ENCODE assay signal across 14 cellular contexts in the genomic region with DNA sequence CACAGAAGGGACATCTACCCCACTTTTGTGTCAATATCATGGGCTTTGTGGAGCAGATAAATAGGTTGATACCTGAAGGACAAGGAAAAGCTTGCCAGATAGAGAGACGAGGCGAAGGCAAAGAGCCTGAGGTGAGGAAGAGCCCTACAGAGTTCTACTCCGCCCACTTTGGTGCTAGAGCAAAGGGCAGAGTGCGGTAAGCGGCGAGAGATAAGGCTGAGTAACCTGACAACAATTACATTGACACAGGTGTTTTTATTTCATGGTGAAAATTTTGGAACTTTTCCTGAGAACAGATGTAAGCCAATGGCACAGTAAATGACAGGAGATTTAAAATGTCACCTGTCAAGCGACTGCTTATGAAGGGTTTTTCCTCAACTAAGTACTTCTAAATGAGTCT. TPM values are rescaled to one million over a fixed set of nuclear protein-coding genes. Genes with fewer than 3 reads are reported as not detected.
A peak's percentile ranks its signal among the peaks of the same experiment; 100 is the strongest.
DNase-seq lines count a peak whose midpoint lies in the region; ATAC-seq, FAIRE-seq and TF ChIP-seq lines count a peak whose summit lies in the region.
"Not testable (repeated sequence)": the region's sequence is repeated elsewhere in the genome, so short reads cannot be mapped to it uniquely, and the experiment has no call there.
"Had no signal": no experiment of that assay in that cellular context is flagged by ENCODE, and none has a peak within 500 bp of the region (broad histone marks: within the 10 kb centered on the region; RNA-seq: fewer than 3 reads in every experiment).

No MANE protein-coding gene starts in this region.

- DNase-seq in LoVo (ENCODE audit: low spot score) (peak; percentile 18), colonic mucosa (peak; percentile 74), left colon (peak; percentile 63 to 74), small intestine (peak; percentile 75)

- TF ChIP-seq CTCF in colonic mucosa (IDR thresholded peaks at IDR 0.05); liver (IDR thresholded peaks at IDR 0.05; ENCODE audit: low read depth, low read length, missing input control): not testable (repeated sequence)

- not testable (repeated sequence) for H3K4me1 ChIP-seq in colonic mucosa; liver (ENCODE audit: control insufficient read depth in 4 of 4, insufficient read depth in 4 of 4, low read length in 3 of 4); small intestine (ENCODE audit: control insufficient read depth in 2 of 2, insufficient read depth in 1 of 2, low read depth in 1 of 2, low read length in 1 of 2)

- not testable (repeated sequence) for TF ChIP-seq RAD21 in liver (IDR thresholded peaks at IDR 0.05)

- peak overlapping the region; percentile 36 for H3K27ac ChIP-seq in colonic mucosa
- H3K27ac ChIP-seq in liver (ENCODE audit: low read depth in 1 of 2, low read length in 2 of 2); small intestine (ENCODE audit: low read depth in 1 of 2, low read length in 1 of 2): not testable (repeated sequence)

- not testable (repeated sequence) for H3K9ac ChIP-seq in colonic mucosa (ENCODE audit: low read depth in 2 of 2, low read length in 2 of 2); liver (ENCODE audit: low read depth in 1 of 2, low read length in 2 of 2)

- H3K36me3 ChIP-seq in colonic mucosa; liver (ENCODE audit: control insufficient read depth in 4 of 4, insufficient read depth in 3 of 4, low read depth in 1 of 4, low read length in 3 of 4); small intestine (ENCODE audit: control insufficient read depth in 2 of 2, insufficient read depth in 2 of 2, low read length in 2 of 2): not testable (repeated sequence)

- not testable (repeated sequence) for H3K9me3 ChIP-seq in colonic mucosa; liver (ENCODE audit: control insufficient read depth in 4 of 4, low read length in 3 of 4); small intestine (ENCODE audit: control insufficient read depth, low read depth)

- H3K27me3 ChIP-seq in colonic mucosa; liver (ENCODE audit: control insufficient read depth in 4 of 4, insufficient read depth in 4 of 4, low read length in 3 of 4); small intestine (ENCODE audit: control insufficient read depth in 2 of 2, insufficient read depth in 2 of 2, low read length in 2 of 2): not testable (repeated sequence)

- not testable (repeated sequence) for FAIRE-seq in small intestine (lab: Jason Lieb, UNC)

- H3K4me3 ChIP-seq in colonic mucosa; liver (ENCODE audit: low read depth in 1 of 3, low read length in 3 of 3); small intestine (ENCODE audit: low read depth in 1 of 2, low read length in 2 of 2): not testable (repeated sequence)

- intact Hi-C loops in colonic mucosa (cut with DNase I); left colon (cut with DNase I, micrococcal nuclease): not testable (repeated sequence)

- WGBS in liver, result 30% methylated on average over 7 of the region's 7 CpGs
- 13 to 63% (median 29%) methylated on average over 5 to 7 of the region's 7 CpGs for WGBS in small intestine, 3 donors

- peak; percentile 87 for ATAC-seq in left colon

TF ChIP-seq in liver, 16 proteins besides CTCF, POLR2A, EP300 and RAD21:
- TF ChIP-seq HNF4A (conservative IDR thresholded peaks at IDR 0.05), result peak; percentile 26 to 30

RNA-seq across cellular contexts. Expression of gene SPATA31C1, which starts 16.7 kb away (rescaled TPM):
- total RNA-seq in colonic mucosa, result not detected
- total RNA-seq in left colon, result not detected
- under 1 TPM in 1 of 2 donors, not detected in 1; 0.05 TPM for total RNA-seq in liver
- not detected for polyA plus RNA-seq in liver
- polyA plus RNA-seq in small intestine, result not detected
- total RNA-seq: A673; CD4-positive, alpha-beta memory T cell; CD4-positive, CD25-positive, alpha-beta regulatory T cell; CD8-positive, alpha-beta memory T cell; Daoy; G401; GM12878 had no signal
- polyA plus RNA-seq: AG04450; CD14-positive monocyte; CD4-positive, alpha-beta memory T cell; CD8-positive, alpha-beta memory T cell; GM12878 had no signal

RNA-seq across cellular contexts. Expression of gene CDK20, which starts 39.9 kb away (rescaled TPM):
- 1 to 10 TPM; 6.5 to 8.1 TPM for total RNA-seq in colonic mucosa
- 10 to 100 TPM in 1 of 2 donors, 1 to 10 TPM in 1; 7.4 to 11.7 TPM for total RNA-seq in left colon
- total RNA-seq in liver, result 1 to 10 TPM in 1 of 2 donors, under 1 TPM in 1; 0.42 to 3.7 TPM
- polyA plus RNA-seq in liver, result 1 to 10 TPM; 1.2 to 2.9 TPM
- polyA plus RNA-seq in small intestine, result 1 to 10 TPM; 4.7 to 8.9 (median 7.6) TPM

RNA-seq across cellular contexts. Expression of gene SPATA31E1, which starts 51.8 kb away (rescaled TPM):
- total RNA-seq in colonic mucosa (under 1 TPM in 1 of 2 donors, not detected in 1; 0.07 TPM), left colon (not detected), liver (not detected)
- polyA plus RNA-seq in liver (not detected), small intestine (not detected)
- total RNA-seq: A673; CD4-positive, alpha-beta memory T cell; CD4-positive, CD25-positive, alpha-beta regulatory T cell; CD8-positive, alpha-beta memory T cell; Daoy; G401; GM12878 had no signal
- polyA plus RNA-seq: CD14-positive monocyte; CD4-positive, alpha-beta memory T cell; CD4-positive, CD25-positive, alpha-beta regulatory T cell; CD8-positive, alpha-beta memory T cell; GM12878 had no signal

Comparison
In these comparisons a context has a peak if more than half of its experiments do, and no peak if none do; other contexts are left out.
1. DNase-seq: peak in every context shown above with its lines; median percentile 75 in small intestine; 74 in colonic mucosa; 68 in left colon; 18 in LoVo.